ENCODE assay signal across 15 cellular contexts in the genomic region with DNA sequence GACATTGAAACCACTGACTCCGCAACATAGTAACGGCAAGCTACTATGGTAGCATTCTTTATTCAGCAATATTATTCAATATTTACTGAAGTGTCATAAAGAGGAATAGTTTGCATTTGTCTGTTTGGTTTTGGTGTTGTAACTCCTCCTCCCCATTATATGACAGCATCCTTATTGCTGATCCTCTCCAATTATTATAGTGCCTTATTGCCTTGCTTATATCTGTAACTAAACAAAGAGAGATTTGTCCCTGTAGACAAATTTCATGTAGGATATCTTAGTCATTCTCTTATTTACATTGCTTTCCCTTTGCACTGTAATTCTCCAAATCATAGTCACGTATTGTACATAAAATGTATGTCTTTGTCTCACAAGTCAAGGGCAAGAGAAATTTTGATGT.
DNase-seq lines count a peak whose midpoint lies in the region; ATAC-seq lines count a peak whose summit lies in the region.
"Had no signal": no experiment of that assay in that cellular context is flagged by ENCODE, and none has a peak within 500 bp of the region (broad histone marks: within the 10 kb centered on the region; RNA-seq: fewer than 3 reads in every experiment).

No MANE protein-coding gene starts in this region.

- no peak for ATAC-seq in HG02798 (IDR thresholded peaks at IDR 0.05; ENCODE audit: poor library complexity, unreplicated experiment)
- ATAC-seq: A549, GM23338 had no signal

- DNase-seq in COLO829 (ENCODE audit: low spot score): peak; percentile 6
- DNase-seq in NCI-H526 treated with DMSO at 0.1 percent for 48 hours (lab: John Stamatoyannopoulos, UW): peak; percentile 49
- DNase-seq in foreskin melanocyte: peak; percentile 2
- DNase-seq in GOT3 (lab: John Stamatoyannopoulos, UW): no peak
- no peak for DNase-seq in NCI-H226
- DNase-seq: 8988T; C1 segment of cervical spinal cord; Caco-2; CD4-positive, alpha-beta memory T cell; DMS 273 treated with DMSO at 0.1 percent for 48 hours; DND-41; HFFc6 had no signal

Comparison
In these comparisons a context has a peak if more than half of its experiments do, and no peak if none do; other contexts are left out.
1. DNase-seq: peak in COLO829 (single experiment), NCI-H526 treated with DMSO at 0.1 percent for 48 hours (single experiment) and foreskin melanocyte (single experiment); none in GOT3 (single experiment) and NCI-H226 (single experiment).